1 cellular context compared by ENCODE assay signal in the genomic region with DNA sequence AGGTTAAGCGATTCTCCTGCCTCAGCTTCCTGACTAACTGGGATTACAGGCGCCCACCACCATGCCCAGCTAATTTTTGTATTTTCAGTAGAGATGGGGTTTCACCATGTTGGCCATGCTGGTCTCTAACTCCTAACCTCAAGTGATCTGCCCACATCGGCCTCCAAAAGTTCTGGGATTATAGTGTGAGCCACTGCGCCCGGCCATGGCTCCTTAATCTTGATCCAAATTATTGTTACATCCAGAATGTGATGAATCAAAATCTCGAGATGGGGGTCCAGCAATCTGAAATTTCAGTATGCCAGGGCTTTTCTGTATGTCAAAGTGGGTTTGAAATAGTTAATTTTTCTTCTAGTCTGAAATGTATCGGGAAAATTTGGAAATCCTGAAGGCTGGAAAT.
TF ChIP-seq lines count a peak whose summit lies in the region.

No MANE protein-coding gene starts in this region.

TF ChIP-seq in H1, 55 proteins besides CTCF, POLR2A, EP300 and RAD21:
- TF ChIP-seq YY1 (IDR thresholded peaks at IDR 0.05; ENCODE audit: low read depth, low read length) (no peak), SIRT6 (IDR thresholded peaks at IDR 0.05; ENCODE audit: low read length) (no peak), TEAD4 (IDR thresholded peaks at IDR 0.05; ENCODE audit: low read depth, low read length) (no peak), TAF7 (optimal IDR thresholded peaks at IDR 0.05; ENCODE audit: borderline replicate concordance, low read depth, low read length) (peak; percentile 4), POLR2AphosphoS5 (IDR thresholded peaks at IDR 0.05; ENCODE audit: low read depth, low read length) (0 out of 2 replicates have a peak, but pooled peaks have one; percentile 25), JUND (IDR thresholded peaks at IDR 0.05; ENCODE audit: low read length) (no peak), FOSL1 (IDR thresholded peaks at IDR 0.05; ENCODE audit: insufficient read depth, low read depth, low read length) (no peak), SP4 (IDR thresholded peaks at IDR 0.05; ENCODE audit: low read length) (no peak)
